ENCODE assay signal across 1 cellular context in the genomic region with DNA sequence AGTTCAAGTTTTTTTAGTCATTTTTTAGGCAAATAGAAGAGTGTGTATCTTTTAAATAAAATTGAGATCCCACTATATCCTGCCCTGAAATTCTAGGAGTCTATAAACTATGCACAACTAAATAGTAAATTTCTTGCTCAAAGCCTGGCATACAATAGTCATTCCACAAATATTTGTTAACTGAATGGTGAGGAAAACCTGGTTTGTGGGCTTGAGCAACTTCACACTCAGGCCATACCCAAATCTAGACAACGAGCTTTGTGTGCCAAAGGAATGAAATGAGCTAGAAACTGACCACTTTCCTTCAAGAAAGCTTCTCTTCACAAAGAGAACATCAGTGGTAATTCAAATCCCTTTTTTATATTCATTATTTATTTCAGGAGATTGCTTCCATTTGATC.
TF ChIP-seq lines count a peak whose summit lies in the region.

No MANE protein-coding gene starts in this region.

TF ChIP-seq in HepG2, 621 proteins besides CTCF, POLR2A, EP300 and RAD21:
- TF ChIP-seq KDM5B (CRISPR knock-in tag; IDR thresholded peaks at IDR 0.05; ENCODE audit: borderline replicate concordance) (no peak), KLF15 (CRISPR knock-in tag; IDR thresholded peaks at IDR 0.05; ENCODE audit: borderline replicate concordance) (no peak), SP4 (CRISPR knock-in tag; IDR thresholded peaks at IDR 0.05) (no peak), MAFG (CRISPR knock-in tag; IDR thresholded peaks at IDR 0.05) (no peak), HNF4G (IDR thresholded peaks at IDR 0.05; ENCODE audit: borderline replicate concordance, low read depth, low read length) (no peak), HNF4G (CRISPR knock-in tag; IDR thresholded peaks at IDR 0.05; ENCODE audit: borderline replicate concordance, low read depth) (no peak), ZNF232 (CRISPR knock-in tag; IDR thresholded peaks at IDR 0.05; ENCODE audit: borderline replicate concordance) (no peak), THAP11 (CRISPR knock-in tag; IDR thresholded peaks at IDR 0.05) (no peak), ETV6 (CRISPR knock-in tag; conservative IDR thresholded peaks at IDR 0.05) (no peak), ZNF570 (CRISPR knock-in tag; IDR thresholded peaks at IDR 0.05; ENCODE audit: borderline replicate concordance) (no peak), ZNF34 (CRISPR knock-in tag; IDR thresholded peaks at IDR 0.05; ENCODE audit: borderline replicate concordance) (no peak), FOXP1 (IDR thresholded peaks at IDR 0.05) (no peak), FOXP1 (CRISPR knock-in tag; IDR thresholded peaks at IDR 0.05) (no peak), NPAS2 (CRISPR knock-in tag; IDR thresholded peaks at IDR 0.05; ENCODE audit: borderline replicate concordance) (no peak), ZFY (CRISPR knock-in tag; IDR thresholded peaks at IDR 0.05) (no peak), TEAD3 (CRISPR knock-in tag; optimal IDR thresholded peaks at IDR 0.05; ENCODE audit: borderline replicate concordance) (no peak)
- TF ChIP-seq, protein P1, sequence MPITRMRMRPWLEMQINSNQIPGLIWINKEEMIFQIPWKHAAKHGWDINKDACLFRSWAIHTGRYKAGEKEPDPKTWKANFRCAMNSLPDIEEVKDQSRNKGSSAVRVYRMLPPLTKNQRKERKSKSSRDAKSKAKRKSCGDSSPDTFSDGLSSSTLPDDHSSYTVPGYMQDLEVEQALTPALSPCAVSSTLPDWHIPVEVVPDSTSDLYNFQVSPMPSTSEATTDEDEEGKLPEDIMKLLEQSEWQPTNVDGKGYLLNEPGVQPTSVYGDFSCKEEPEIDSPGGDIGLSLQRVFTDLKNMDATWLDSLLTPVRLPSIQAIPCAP (CRISPR knock-in tag; IDR thresholded peaks at IDR 0.05; ENCODE audit: low read depth): no peak
- TF ChIP-seq, protein P2, sequence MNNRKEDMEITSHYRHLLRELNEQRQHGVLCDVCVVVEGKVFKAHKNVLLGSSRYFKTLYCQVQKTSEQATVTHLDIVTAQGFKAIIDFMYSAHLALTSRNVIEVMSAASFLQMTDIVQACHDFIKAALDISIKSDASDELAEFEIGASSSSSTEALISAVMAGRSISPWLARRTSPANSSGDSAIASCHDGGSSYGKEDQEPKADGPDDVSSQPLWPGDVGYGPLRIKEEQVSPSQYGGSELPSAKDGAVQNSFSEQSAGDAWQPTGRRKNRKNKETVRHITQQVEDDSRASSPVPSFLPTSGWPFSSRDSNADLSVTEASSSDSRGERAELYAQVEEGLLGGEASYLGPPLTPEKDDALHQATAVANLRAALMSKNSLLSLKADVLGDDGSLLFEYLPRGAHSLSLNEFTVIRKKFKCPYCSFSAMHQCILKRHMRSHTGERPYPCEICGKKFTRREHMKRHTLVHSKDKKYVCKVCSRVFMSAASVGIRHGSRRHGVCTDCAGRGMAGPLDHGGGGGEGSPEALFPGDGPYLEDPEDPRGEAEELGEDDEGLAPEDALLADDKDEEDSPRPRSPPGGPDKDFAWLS (CRISPR knock-in tag; IDR thresholded peaks at IDR 0.05; ENCODE audit: borderline replicate concordance): no peak
- TF ChIP-seq, protein P3, sequence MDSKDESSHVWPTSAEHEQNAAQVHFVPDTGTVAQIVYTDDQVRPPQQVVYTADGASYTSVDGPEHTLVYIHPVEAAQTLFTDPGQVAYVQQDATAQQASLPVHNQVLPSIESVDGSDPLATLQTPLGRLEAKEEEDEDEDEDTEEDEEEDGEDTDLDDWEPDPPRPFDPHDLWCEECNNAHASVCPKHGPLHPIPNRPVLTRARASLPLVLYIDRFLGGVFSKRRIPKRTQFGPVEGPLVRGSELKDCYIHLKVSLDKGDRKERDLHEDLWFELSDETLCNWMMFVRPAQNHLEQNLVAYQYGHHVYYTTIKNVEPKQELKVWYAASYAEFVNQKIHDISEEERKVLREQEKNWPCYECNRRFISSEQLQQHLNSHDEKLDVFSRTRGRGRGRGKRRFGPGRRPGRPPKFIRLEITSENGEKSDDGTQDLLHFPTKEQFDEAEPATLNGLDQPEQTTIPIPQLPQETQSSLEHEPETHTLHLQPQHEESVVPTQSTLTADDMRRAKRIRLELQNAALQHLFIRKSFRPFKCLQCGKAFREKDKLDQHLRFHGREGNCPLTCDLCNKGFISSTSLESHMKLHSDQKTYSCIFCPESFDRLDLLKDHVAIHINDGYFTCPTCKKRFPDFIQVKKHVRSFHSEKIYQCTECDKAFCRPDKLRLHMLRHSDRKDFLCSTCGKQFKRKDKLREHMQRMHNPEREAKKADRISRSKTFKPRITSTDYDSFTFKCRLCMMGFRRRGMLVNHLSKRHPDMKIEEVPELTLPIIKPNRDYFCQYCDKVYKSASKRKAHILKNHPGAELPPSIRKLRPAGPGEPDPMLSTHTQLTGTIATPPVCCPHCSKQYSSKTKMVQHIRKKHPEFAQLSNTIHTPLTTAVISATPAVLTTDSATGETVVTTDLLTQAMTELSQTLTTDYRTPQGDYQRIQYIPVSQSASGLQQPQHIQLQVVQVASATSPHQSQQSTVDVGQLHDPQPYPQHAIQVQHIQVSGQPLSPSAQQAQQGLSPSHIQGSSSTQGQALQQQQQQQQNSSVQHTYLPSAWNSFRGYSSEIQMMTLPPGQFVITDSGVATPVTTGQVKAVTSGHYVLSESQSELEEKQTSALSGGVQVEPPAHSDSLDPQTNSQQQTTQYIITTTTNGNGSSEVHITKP (CRISPR knock-in tag; IDR thresholded peaks at IDR 0.05; ENCODE audit: low read depth): no peak
TF ChIP-seq in HepG2: peak in this region for 0.
